Comparison of ENCODE assay signal across 8 cellular contexts in genomic region chr2:40488927-40489677, GRCh38. TPM values are rescaled to one million over a fixed set of nuclear protein-coding genes. Genes with fewer than 3 reads are reported as not detected.
DNase-seq lines count a peak whose midpoint lies in the region; ATAC-seq and TF ChIP-seq lines count a peak whose summit lies in the region.

No MANE protein-coding gene starts in this region.

- no peaks in the 10 kb centered on the region for H3K4me1 ChIP-seq in A673 (ENCODE audit: insufficient read depth, low read length, poor library complexity, severe bottlenecking)

- peak overlapping the region; percentile 25 for H3K4me3 ChIP-seq in A673 (ENCODE audit: low read depth, low read length, poor library complexity, severe bottlenecking)

- H3K36me3 Mint-ChIP-seq in HFFc6 (ENCODE audit: low read depth) = no peaks in the 10 kb centered on the region

- H3K4me3 Mint-ChIP-seq in HFFc6 = peak overlapping the region; percentile 88

- no peak for ATAC-seq in GM18520 (IDR thresholded peaks at IDR 0.05; ENCODE audit: unreplicated experiment)

- H3K27ac ChIP-seq in A673 (ENCODE audit: low read depth, low read length, poor library complexity, severe bottlenecking) = no peak overlapping the region

- H3K27ac Mint-ChIP-seq in HFFc6 = peak overlapping the region; percentile 87

- POLR2A ChIA-PET in A673 (lab: Charles Lee; ENCODE audit: low non-redundant PET) = no interaction called here

- CTCF ChIA-PET in A673 (lab: Charles Lee) = no interaction called here

- H3K27me3 Mint-ChIP-seq in HFFc6 (ENCODE audit: insufficient read depth) = no peaks in the 10 kb centered on the region; the same call in 1 of the 2 replicates

- no peaks in the 10 kb centered on the region for H3K9me3 Mint-ChIP-seq in HFFc6

- intact Hi-C loops in A673 (cut with micrococcal nuclease; ENCODE audit: unreplicated experiment) = no loop called here

- peaks cover 29% of the 10 kb centered on the region for H3K4me1 Mint-ChIP-seq in HFFc6 (ENCODE audit: low read depth)

- no TSS peak for BruUV-seq in A673 (replicated peaks; lab: Mats Ljungman, UMichigan)

- DNase-seq in A673 (ENCODE audit: low spot score) (no peak), HFFc6 (peak; percentile 25), amniotic epithelial cell (ENCODE audit: low read depth) (peak; percentile 33), lung microvascular endothelial cell (ENCODE audit: low read depth in 2 of 2) (peak; percentile 39 to 61), ureter (ENCODE audit: low spot score) (no peak), NCI-H748 treated with DMSO at 0.1 percent for 48 hours (lab: John Stamatoyannopoulos, UW) (no peak), NCI-H2196 treated with DMSO at 0.1 percent for 48 hours (lab: John Stamatoyannopoulos, UW; ENCODE audit: unreplicated experiment) (no peak)

- TF ChIP-seq CTCF in A673 (conservative IDR thresholded peaks at IDR 0.05; ENCODE audit: low read depth, low read length) (no peak), HFFc6 (IDR thresholded peaks at IDR 0.05) (no peak)

- H3K36me3 ChIP-seq in A673 (ENCODE audit: insufficient read depth, low read length, poor library complexity, severe bottlenecking) = no peaks in the 10 kb centered on the region

- peaks cover 8% of the 10 kb centered on the region for H3K27me3 ChIP-seq in A673 (replicated peaks; ENCODE audit: insufficient read depth, low read depth, low read length, poor library complexity)

- no peaks in the 10 kb centered on the region for H3K9me3 ChIP-seq in A673 (ENCODE audit: low read depth, low read length, poor library complexity, severe bottlenecking)

RNA-seq across cellular contexts. Expression of gene SLC8A1, which starts 37.2 kb away (rescaled TPM):
- total RNA-seq in A673 (2021) (not detected in 2 replicates), lung microvascular endothelial cell (under 0.01 and 0.44 TPM in 2 replicates), ureter (116 TPM)
- 10 to 100 TPM; 71.5 to 96.9 (median 92.2) TPM for total RNA-seq in HFFc6 (2021; fragmentation: NEBNext Ultra II Directional; extraction: Animal tissue kit (Norgen Biotek cat#: 25700))

Comparison
In these comparisons a context has a peak if more than half of its experiments do, and no peak if none do; other contexts are left out.
1. DNase-seq: peak in HFFc6 (single experiment), amniotic epithelial cell (single experiment) and lung microvascular endothelial cell (2 of 2); none in A673 (single experiment), ureter (single experiment), NCI-H748 treated with DMSO at 0.1 percent for 48 hours (single experiment) and NCI-H2196 treated with DMSO at 0.1 percent for 48 hours (single experiment).
2. RNA of gene SLC8A1, which starts 37.2 kb away (total RNA-seq): 116 TPM in ureter (single experiment) and 71.5 to 96.9 TPM in HFFc6; not detected in A673 and under 0.01 to 0.44 TPM in lung microvascular endothelial cell; every median in the first group is over 10 times any median in the second.